Comparison of ENCODE assay signal across 29 cellular contexts in genomic region chr3:15221574-15222217, GRCh38.
"Had no signal": no experiment of that assay in that cellular context is flagged by ENCODE, and none has a peak within 500 bp of the region (broad histone marks: within the 10 kb centered on the region; RNA-seq: fewer than 3 reads in every experiment).

No MANE protein-coding gene starts in this region.

- DNase-seq: activated CD4-positive, alpha-beta memory T cell treated with anti-CD3 and anti-CD28 coated beads for 36 hours; activated CD4-positive, alpha-beta T cell treated with anti-CD3 and anti-CD28 coated beads for 36 hours; activated CD4-positive, alpha-beta T cell treated with anti-CD3 and anti-CD28 coated beads, Interleukin-2, amount 10 ng/mL, durations not matched to agents 24 days and 14 days; activated CD4-positive, CD25-positive, alpha-beta regulatory T cell; activated CD4-positive, CD25-positive, alpha-beta regulatory T cell treated with anti-CD3 and anti-CD28 coated beads, Interleukin-2, amount 50 U/mL, for 72 hours; activated CD8-positive, alpha-beta memory T cell treated with anti-CD3 and anti-CD28 coated beads, Interleukin-2, amount 10 ng/mL, durations not matched to agents 7 days and 5 days; activated CD8-positive, alpha-beta memory T cell treated with anti-CD3 and anti-CD28 coated beads, Interleukin-2, amount 50 U/mL, for 4 hours; activated CD8-positive, alpha-beta T cell treated with anti-CD3 and anti-CD28 coated beads, Interleukin-2, amount 10 ng/mL, durations not matched to agents 7 days and 5 days; activated effector memory CD4-positive, alpha-beta T cell treated with anti-CD3 and anti-CD28 coated beads, Interleukin-2, amount 50 U/mL, for 16 hours; activated naive CD4-positive, alpha-beta T cell treated with anti-CD3 and anti-CD28 coated beads for 36 hours; activated naive CD8-positive, alpha-beta T cell treated with anti-CD3 and anti-CD28 coated beads for 36 hours; activated naive CD8-positive, alpha-beta T cell treated with anti-CD3 and anti-CD28 coated beads, Interleukin-2, amount 50 U/mL, for 24 hours; activated T-cell treated with anti-CD3 and anti-CD28 coated beads, Interleukin-2, amount 50 U/mL, for 1 hour; activated T-cell treated with anti-CD3 and anti-CD28 coated beads, Interleukin-2, amount 50 U/mL, for 48 hours; adrenal gland; amygdala; aorta; body of pancreas; cortex of kidney; dermis blood vessel endothelial cell; effector CD4-positive, alpha-beta T cell; effector memory CD8-positive, alpha-beta T cell; erythroblast; foreskin keratinocyte; gastrocnemius medialis; glutamatergic neuron; heart right ventricle; T1000; WERI-Rb-1 had no signal

- ATAC-seq: activated CD4-positive, alpha-beta T cell treated with anti-CD3 and anti-CD28 coated beads for 36 hours; activated CD8-positive, alpha-beta memory T cell treated with anti-CD3 and anti-CD28 coated beads, Interleukin-2, amount 10 ng/mL, durations not matched to agents 7 days and 5 days; activated CD8-positive, alpha-beta T cell treated with anti-CD3 and anti-CD28 coated beads, Interleukin-2, amount 10 ng/mL, durations not matched to agents 7 days and 5 days; activated naive CD8-positive, alpha-beta T cell treated with anti-CD3 and anti-CD28 coated beads, Interleukin-2, amount 50 U/mL, for 24 hours; body of pancreas; effector memory CD8-positive, alpha-beta T cell; foreskin keratinocyte; gastrocnemius medialis; heart right ventricle had no signal
